In genomic region chr1:88462481-88463261, GRCh38 we compare ENCODE assay signal across 1 cellular context.
TF ChIP-seq lines count a peak whose summit lies in the region.

No MANE protein-coding gene starts in this region.

TF ChIP-seq in K562, 482 proteins besides CTCF, POLR2A, EP300 and RAD21 (continued from another document):
- TF ChIP-seq ZNF398 (CRISPR knock-in tag; IDR thresholded peaks at IDR 0.05), result no peak
- no peak for TF ChIP-seq NELFE (IDR thresholded peaks at IDR 0.05; ENCODE audit: insufficient read depth, insufficient read length)
TF ChIP-seq in K562: peak in this region for 0.
